18 cellular contexts compared by ENCODE assay signal in genomic region chr1:20739225-20739624, GRCh38. TPM values are rescaled to one million over a fixed set of nuclear protein-coding genes. Genes with fewer than 3 reads are reported as not detected.
DNase-seq lines count a peak whose midpoint lies in the region; ATAC-seq and TF ChIP-seq lines count a peak whose summit lies in the region.
"Had no signal": no experiment of that assay in that cellular context is flagged by ENCODE, and none has a peak within 500 bp of the region (broad histone marks: within the 10 kb centered on the region; RNA-seq: fewer than 3 reads in every experiment).

No MANE protein-coding gene starts in this region.

- peaks cover 4% of the 10 kb centered on the region for H3K79me2 ChIP-seq in smooth muscle cell (ENCODE audit: low read depth)

- H3K27me3 Mint-ChIP-seq in activated CD4-positive, alpha-beta T cell treated with anti-CD3 and anti-CD28 coated beads for 36 hours: no peaks in the 10 kb centered on the region
- no peaks in the 10 kb centered on the region for H3K27me3 Mint-ChIP-seq in activated CD8-positive, alpha-beta memory T cell treated with anti-CD3 and anti-CD28 coated beads, Interleukin-2, amount 10 ng/mL, durations not matched to agents 7 days and 5 days

- peaks cover 18% of the 10 kb centered on the region for H3F3A ChIP-seq in smooth muscle cell (ENCODE audit: low read depth)

- DNase-seq in activated CD4-positive, alpha-beta T cell treated with anti-CD3 and anti-CD28 coated beads for 36 hours: no peak
- no peak for DNase-seq in activated CD4-positive, alpha-beta T cell treated with anti-CD3 and anti-CD28 coated beads for 1 hour
- DNase-seq in fibroblast of mammary gland (ENCODE audit: low read depth) (peak; percentile 64), smooth muscle cell (lab: John Stamatoyannopoulos, UW; ENCODE audit: unreplicated experiment) (no peak), superior temporal gyrus (ENCODE audit: extremely low spot score) (no peak)
- DNase-seq in activated CD8-positive, alpha-beta memory T cell treated with anti-CD3 and anti-CD28 coated beads, Interleukin-2, amount 10 ng/mL, durations not matched to agents 7 days and 5 days: no peak
- DNase-seq: activated naive CD4-positive, alpha-beta T cell treated with anti-CD3 and anti-CD28 coated beads, Interleukin-2, amount 50 U/mL, for 16 hours; DMS79 treated with DMSO at 0.1 percent for 48 hours; glutamatergic neuron; H9; left lung; NCI-H748 treated with DMSO at 0.1 percent for 48 hours; Right ventricle myocardium superior had no signal

- no peak overlapping the region for H2AFZ ChIP-seq in smooth muscle cell (ENCODE audit: low read depth)

- CTCF ChIA-PET in activated CD4-positive, alpha-beta T cell treated with anti-CD3 and anti-CD28 coated beads for 36 hours (lab: Charles Lee): no interaction called here
- CTCF ChIA-PET in activated CD8-positive, alpha-beta memory T cell treated with anti-CD3 and anti-CD28 coated beads, Interleukin-2, amount 10 ng/mL, durations not matched to agents 7 days and 5 days (lab: Charles Lee): interaction anchor here (0.6 kb wide), 1 partner anchor 65 kb away, joined by 3 read pairs; no protein-coding TSS in a partner anchor

- H3K4me2 ChIP-seq in smooth muscle cell: peak overlapping the region; percentile 12

- H3K36me3 Mint-ChIP-seq in activated CD4-positive, alpha-beta T cell treated with anti-CD3 and anti-CD28 coated beads for 36 hours (ENCODE audit: low read depth): peaks cover 33% of the 10 kb centered on the region
- peaks cover 32% of the 10 kb centered on the region for H3K36me3 Mint-ChIP-seq in activated CD8-positive, alpha-beta memory T cell treated with anti-CD3 and anti-CD28 coated beads, Interleukin-2, amount 10 ng/mL, durations not matched to agents 7 days and 5 days

- peaks cover 12% of the 10 kb centered on the region for H3K36me3 ChIP-seq in smooth muscle cell (ENCODE audit: low read depth)

- H3K9me3 Mint-ChIP-seq in activated CD4-positive, alpha-beta T cell treated with anti-CD3 and anti-CD28 coated beads for 36 hours (ENCODE audit: low read depth): no peaks in the 10 kb centered on the region
- no peaks in the 10 kb centered on the region for H3K9me3 Mint-ChIP-seq in activated CD8-positive, alpha-beta memory T cell treated with anti-CD3 and anti-CD28 coated beads, Interleukin-2, amount 10 ng/mL, durations not matched to agents 7 days and 5 days (ENCODE audit: low read depth)
- H3K9me3 Mint-ChIP-seq: H9 had no signal

- intact Hi-C loops in activated CD4-positive, alpha-beta T cell treated with anti-CD3 and anti-CD28 coated beads for 36 hours (cut with DNase I, micrococcal nuclease): no loop called here

- TF ChIP-seq CTCF in fibroblast of mammary gland (conservative IDR thresholded peaks at IDR 0.05; ENCODE audit: control insufficient read depth, insufficient read depth, low read depth, low read length) (no peak), smooth muscle cell (IDR thresholded peaks at IDR 0.05; ENCODE audit: borderline replicate concordance, insufficient read depth, poor library complexity, severe bottlenecking) (no peak)

- no peak for ATAC-seq in activated CD4-positive, alpha-beta T cell treated with anti-CD3 and anti-CD28 coated beads for 36 hours
- ATAC-seq in SK-N-SH treated with all-trans-retinoic acid at 6 μM for 48 hours (peak; percentile 43; the same call in 2 of the 3 replicates), HG03442 (IDR thresholded peaks at IDR 0.05; ENCODE audit: unreplicated experiment) (no peak)
- ATAC-seq in activated CD8-positive, alpha-beta memory T cell treated with anti-CD3 and anti-CD28 coated beads, Interleukin-2, amount 10 ng/mL, durations not matched to agents 7 days and 5 days: no peak
- ATAC-seq: left lung had no signal

- WGBS in smooth muscle cell (ENCODE audit: low lambda C conversion rate): 23% methylated on average over 2 of the region's 2 CpGs

- H3K4me3 ChIP-seq in fibroblast of mammary gland (ENCODE audit: control insufficient read depth, low read depth, low read length) (no peak overlapping the region), smooth muscle cell (no peak overlapping the region)
- H3K4me3 ChIP-seq: left lung had no signal

- no peak overlapping the region for H3K4me3 Mint-ChIP-seq in activated CD4-positive, alpha-beta T cell treated with anti-CD3 and anti-CD28 coated beads for 36 hours
- no peak overlapping the region for H3K4me3 Mint-ChIP-seq in activated CD8-positive, alpha-beta memory T cell treated with anti-CD3 and anti-CD28 coated beads, Interleukin-2, amount 10 ng/mL, durations not matched to agents 7 days and 5 days
- H3K4me3 Mint-ChIP-seq: H9 had no signal

- POLR2A ChIA-PET in activated CD4-positive, alpha-beta T cell treated with anti-CD3 and anti-CD28 coated beads for 36 hours (lab: Charles Lee): no interaction called here

- H3K27me3 ChIP-seq in smooth muscle cell (ENCODE audit: low read depth): no peaks in the 10 kb centered on the region
- H3K27me3 ChIP-seq: left lung had no signal

- no peaks in the 10 kb centered on the region for H3K9me3 ChIP-seq in smooth muscle cell (replicated peaks; ENCODE audit: low read depth)
- H3K9me3 ChIP-seq: left lung, neutrophil had no signal

- H3K27ac ChIP-seq in smooth muscle cell (ENCODE audit: low read depth): peak overlapping the region; percentile 48
- H3K27ac ChIP-seq: 22Rv1, left lung, neutrophil had no signal

- H3K27ac Mint-ChIP-seq in activated CD4-positive, alpha-beta T cell treated with anti-CD3 and anti-CD28 coated beads for 36 hours: peak overlapping the region; percentile 8
- H3K27ac Mint-ChIP-seq in activated CD8-positive, alpha-beta memory T cell treated with anti-CD3 and anti-CD28 coated beads, Interleukin-2, amount 10 ng/mL, durations not matched to agents 7 days and 5 days: no peak overlapping the region

- no peaks in the 10 kb centered on the region for H3K4me1 Mint-ChIP-seq in activated CD4-positive, alpha-beta T cell treated with anti-CD3 and anti-CD28 coated beads for 36 hours
- H3K4me1 Mint-ChIP-seq in activated CD8-positive, alpha-beta memory T cell treated with anti-CD3 and anti-CD28 coated beads, Interleukin-2, amount 10 ng/mL, durations not matched to agents 7 days and 5 days: no peaks in the 10 kb centered on the region
- H3K4me1 Mint-ChIP-seq: H9 had no signal

- peaks cover 10% of the 10 kb centered on the region for H4K20me1 ChIP-seq in smooth muscle cell (ENCODE audit: low read depth)

- H3K4me1 ChIP-seq in smooth muscle cell (ENCODE audit: low read depth): no peaks in the 10 kb centered on the region
- H3K4me1 ChIP-seq: left lung had no signal

- H3K9ac ChIP-seq in smooth muscle cell (ENCODE audit: low read depth): peak overlapping the region; percentile 9

TF ChIP-seq in SK-N-SH treated with all-trans-retinoic acid at 6 μM for 48 hours, 23 proteins besides CTCF, POLR2A, EP300 and RAD21 (continues in another document):
- TF ChIP-seq CREB5 (CRISPR knock-in tag; IDR thresholded peaks at IDR 0.05; ENCODE audit: low read depth) (no peak), ZC3H10 (CRISPR knock-in tag; IDR thresholded peaks at IDR 0.05) (no peak), ZFP3 (CRISPR knock-in tag; IDR thresholded peaks at IDR 0.05) (no peak), CSDC2 (CRISPR knock-in tag; IDR thresholded peaks at IDR 0.05) (no peak), OSR1 (CRISPR knock-in tag; IDR thresholded peaks at IDR 0.05) (no peak), ZNF565 (CRISPR knock-in tag; conservative IDR thresholded peaks at IDR 0.05; ENCODE audit: low read depth) (no peak), BACH2 (CRISPR knock-in tag; IDR thresholded peaks at IDR 0.05; ENCODE audit: borderline replicate concordance) (no peak), RARB (CRISPR knock-in tag; IDR thresholded peaks at IDR 0.05) (no peak), ISL1 (CRISPR knock-in tag; IDR thresholded peaks at IDR 0.05) (no peak), CSRNP3 (CRISPR knock-in tag; IDR thresholded peaks at IDR 0.05) (no peak), PPARA (CRISPR knock-in tag; IDR thresholded peaks at IDR 0.05; ENCODE audit: borderline replicate concordance) (no peak)

RNA-seq across cellular contexts. Expression of gene SH2D5, which starts 6.7 kb away (rescaled TPM):
- total RNA-seq in activated CD4-positive, alpha-beta T cell treated with anti-CD3 and anti-CD28 coated beads for 36 hours: under 1 TPM; 0.32 to 0.51 TPM
- 0.18 and 0.63 TPM in 2 replicates for total RNA-seq in smooth muscle cell
- polyA plus RNA-seq in smooth muscle cell: 0.82 TPM in 1 of 2 replicates, not detected in the other
- total RNA-seq in activated CD8-positive, alpha-beta memory T cell treated with anti-CD3 and anti-CD28 coated beads, Interleukin-2, amount 10 ng/mL, durations not matched to agents 7 days and 5 days: not detected
- total RNA-seq: Right ventricle myocardium superior had no signal

RNA-seq across cellular contexts. Expression of gene KIF17, which starts 21.4 kb away (rescaled TPM):
- total RNA-seq in activated CD4-positive, alpha-beta T cell treated with anti-CD3 and anti-CD28 coated beads for 36 hours: under 1 TPM in 1 of 2 experiments, not detected in 1; 0.25 TPM
- total RNA-seq in smooth muscle cell: 0.13 and 0.99 TPM in 2 replicates
- 1.9 and 2.2 TPM in 2 replicates for polyA plus RNA-seq in smooth muscle cell
- not detected for total RNA-seq in activated CD8-positive, alpha-beta memory T cell treated with anti-CD3 and anti-CD28 coated beads, Interleukin-2, amount 10 ng/mL, durations not matched to agents 7 days and 5 days
- total RNA-seq: activated CD8-positive, alpha-beta memory T cell treated with anti-CD3 and anti-CD28 coated beads for 36 hours had no signal

RNA-seq across cellular contexts. Expression of gene HP1BP3, which starts 47.9 kb away (rescaled TPM):
- total RNA-seq in activated CD4-positive, alpha-beta T cell treated with anti-CD3 and anti-CD28 coated beads for 36 hours: 100 to 1,000 TPM; 232 to 269 TPM
- total RNA-seq in smooth muscle cell: 110 and 119 TPM in 2 replicates
- 77.9 and 86.0 TPM in 2 replicates for polyA plus RNA-seq in smooth muscle cell
- total RNA-seq in activated CD8-positive, alpha-beta memory T cell treated with anti-CD3 and anti-CD28 coated beads, Interleukin-2, amount 10 ng/mL, durations not matched to agents 7 days and 5 days: 100 to 1,000 TPM; 295 to 364 TPM
